ENCODE assay signal across 23 cellular contexts in the genomic region with DNA sequence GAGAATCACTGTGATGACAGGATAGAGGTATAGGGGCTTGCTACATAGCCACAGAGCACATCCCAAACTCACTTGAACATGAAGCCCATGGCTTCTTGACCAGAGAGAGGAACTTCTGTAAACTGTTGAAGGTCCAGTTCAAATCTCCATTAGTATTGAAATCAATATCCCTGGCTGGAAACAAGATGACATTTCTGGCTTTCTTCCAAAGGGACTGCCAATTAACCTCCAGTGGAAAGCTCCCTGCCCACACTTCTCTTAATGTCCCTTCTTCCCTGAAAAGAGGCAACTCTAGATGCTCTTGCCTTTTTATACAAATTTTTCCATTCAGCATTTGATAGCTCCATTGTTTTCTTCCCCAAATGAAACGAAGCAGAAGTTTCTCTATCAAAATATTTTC.
DNase-seq lines count a peak whose midpoint lies in the region; ATAC-seq, FAIRE-seq and TF ChIP-seq lines count a peak whose summit lies in the region.
"Had no signal": no experiment of that assay in that cellular context is flagged by ENCODE, and none has a peak within 500 bp of the region (broad histone marks: within the 10 kb centered on the region; RNA-seq: fewer than 3 reads in every experiment).

No MANE protein-coding gene starts in this region.

- peaks cover 14% of the 10 kb centered on the region for H3K4me1 ChIP-seq in Loucy (ENCODE audit: insufficient read depth, low read length, poor library complexity, severe bottlenecking)
- H3K4me1 ChIP-seq in CD8-positive, alpha-beta memory T cell (ENCODE audit: insufficient read depth, low read length): no peaks in the 10 kb centered on the region
- H3K4me1 ChIP-seq in naive thymus-derived CD4-positive, alpha-beta T cell (ENCODE audit: control insufficient read depth in 2 of 2, insufficient read depth in 2 of 2, low read length in 2 of 2): no peaks in the 10 kb centered on the region
- H3K4me1 ChIP-seq: A549 had no signal

- no peak for TF ChIP-seq EP300 in neural cell (conservative IDR thresholded peaks at IDR 0.05; ENCODE audit: poor library complexity, severe bottlenecking)

- H3K9me2 ChIP-seq in Loucy (replicated peaks; ENCODE audit: low read depth, low read length): no peaks in the 10 kb centered on the region
- H3K9me2 ChIP-seq in neural cell (ENCODE audit: insufficient read depth, low read length): no peaks in the 10 kb centered on the region
- H3K9me2 ChIP-seq: SK-N-SH had no signal

- H3K9me3 Mint-ChIP-seq in CD8-positive, alpha-beta memory T cell: peaks cover 0 to 2% (median 0%) of the 10 kb centered on the region in 5 donors
- peaks cover 0 to 10% (median 0%) of the 10 kb centered on the region in 11 donors for H3K9me3 Mint-ChIP-seq in naive thymus-derived CD4-positive, alpha-beta T cell

- no peak overlapping the region for H3K27ac Mint-ChIP-seq in CD8-positive, alpha-beta memory T cell
- H3K27ac Mint-ChIP-seq in naive thymus-derived CD4-positive, alpha-beta T cell: no peak overlapping the region

- POLR2A ChIA-PET in CD8-positive, alpha-beta memory T cell (lab: Charles Lee): no interaction called here
- POLR2A ChIA-PET in naive thymus-derived CD4-positive, alpha-beta T cell (lab: Charles Lee): no interaction called here

- H3K4me1 Mint-ChIP-seq in CD8-positive, alpha-beta memory T cell: no peaks in the 10 kb centered on the region
- H3K4me1 Mint-ChIP-seq in naive thymus-derived CD4-positive, alpha-beta T cell: peaks cover 0 to 8% (median 0%) of the 10 kb centered on the region in 7 donors

- H3K36me3 Mint-ChIP-seq in CD8-positive, alpha-beta memory T cell: no peaks in the 10 kb centered on the region
- H3K36me3 Mint-ChIP-seq in naive thymus-derived CD4-positive, alpha-beta T cell: no peaks in the 10 kb centered on the region

- H3K27me3 Mint-ChIP-seq in CD8-positive, alpha-beta memory T cell: peaks cover 2 to 8% of the 10 kb centered on the region in 2 donors
- peaks cover 0 to 3% (median 0%) of the 10 kb centered on the region in 5 donors for H3K27me3 Mint-ChIP-seq in naive thymus-derived CD4-positive, alpha-beta T cell

- TF ChIP-seq RAD21 in neural cell (conservative IDR thresholded peaks at IDR 0.05): no peak

- ATAC-seq in naive thymus-derived CD4-positive, alpha-beta T cell: no peak
- ATAC-seq: A549, PC-3 had no signal

- H3K27me3 ChIP-seq in Loucy (ENCODE audit: insufficient read depth, low read length, poor library complexity, severe bottlenecking) (no peaks in the 10 kb centered on the region), neural cell (ENCODE audit: insufficient read depth, low read depth, low read length) (no peaks in the 10 kb centered on the region)
- H3K27me3 ChIP-seq in CD8-positive, alpha-beta memory T cell (ENCODE audit: insufficient read depth, low read length, poor library complexity, severe bottlenecking): no peaks in the 10 kb centered on the region
- H3K27me3 ChIP-seq in naive thymus-derived CD4-positive, alpha-beta T cell (ENCODE audit: control insufficient read depth in 2 of 2, insufficient read depth in 2 of 2, low read length in 2 of 2): no peaks in the 10 kb centered on the region

- no peak overlapping the region for H3K4me3 Mint-ChIP-seq in CD8-positive, alpha-beta memory T cell
- no peak overlapping the region for H3K4me3 Mint-ChIP-seq in naive thymus-derived CD4-positive, alpha-beta T cell

- CTCF ChIA-PET in CD8-positive, alpha-beta memory T cell (lab: Charles Lee): no interaction called here
- CTCF ChIA-PET in naive thymus-derived CD4-positive, alpha-beta T cell (lab: Charles Lee): interaction anchor here (0.6 kb wide), 1 partner anchor 837 kb away, joined by 3 read pairs; no protein-coding TSS in a partner anchor

- H3K9me3 ChIP-seq in Loucy (ENCODE audit: insufficient read depth, low read depth, low read length) (no peaks in the 10 kb centered on the region), neural cell (ENCODE audit: low read length) (no peaks in the 10 kb centered on the region)
- H3K9me3 ChIP-seq in CD8-positive, alpha-beta memory T cell (ENCODE audit: low read length): no peaks in the 10 kb centered on the region
- no peaks in the 10 kb centered on the region for H3K9me3 ChIP-seq in naive thymus-derived CD4-positive, alpha-beta T cell (ENCODE audit: control insufficient read depth in 2 of 3, low read length in 3 of 3)
- H3K9me3 ChIP-seq: A549, SK-N-SH had no signal

- H3K9ac ChIP-seq in Loucy (ENCODE audit: low read depth, low read length, poor library complexity, severe bottlenecking): no peak overlapping the region
- H3K9ac ChIP-seq in neural cell (ENCODE audit: low read length): no peak overlapping the region
- H3K9ac ChIP-seq: BLaER1 treated with 17β-estradiol and CSF1 and Interleukin-3, amounts not matched to agents 10 nM and 100 nM; SK-N-SH had no signal

- H3F3A ChIP-seq in Loucy (ENCODE audit: low read depth): no peaks in the 10 kb centered on the region
- no peaks in the 10 kb centered on the region for H3F3A ChIP-seq in neural cell (ENCODE audit: insufficient read depth, low read length, poor library complexity, severe bottlenecking)

- H3K27ac ChIP-seq in neural cell (ENCODE audit: low read length): peak overlapping the region; percentile 37
- H3K27ac ChIP-seq in CD8-positive, alpha-beta memory T cell (ENCODE audit: low read depth, low read length): no peak overlapping the region
- no peak overlapping the region for H3K27ac ChIP-seq in naive thymus-derived CD4-positive, alpha-beta T cell (ENCODE audit: low read depth, low read length)
- H3K27ac ChIP-seq: A549; BLaER1 treated with 17β-estradiol and CSF1 and Interleukin-3, amounts not matched to agents 10 nM and 100 nM had no signal

- peak; percentile 72 for FAIRE-seq in endometrium (lab: Jason Lieb, UNC)
- FAIRE-seq: A549, D721Med, G401.6, H54 had no signal

- H3K79me2 ChIP-seq in Loucy (ENCODE audit: insufficient read depth, low read length): no peaks in the 10 kb centered on the region
- H3K79me2 ChIP-seq in neural cell (replicated peaks; ENCODE audit: insufficient read depth, low read length): no peaks in the 10 kb centered on the region

- H3K4me2 ChIP-seq in Loucy (ENCODE audit: low read depth, low read length, poor library complexity, severe bottlenecking): no peak overlapping the region
- no peak overlapping the region for H3K4me2 ChIP-seq in neural cell (ENCODE audit: low read length)
- H3K4me2 ChIP-seq: A549, SK-N-SH had no signal

- DNase-seq in NCI-H146 (lab: John Stamatoyannopoulos, UW): peak; percentile 0
- DNase-seq in NCI-H146 treated with DMSO at 0.1 percent for 48 hours (lab: John Stamatoyannopoulos, UW; ENCODE audit: unreplicated experiment): no peak
- no peak for DNase-seq in CD8-positive, alpha-beta memory T cell
- DNase-seq in naive thymus-derived CD4-positive, alpha-beta T cell: no peak
- no peak for DNase-seq in GM19238 (ENCODE audit: insufficient read length, low spot score)
- DNase-seq: KG1, MV-4-11, NCI-H1694, NCI-H2081 treated with DMSO at 0.1 percent for 48 hours, NCI-H226, NCI-H524, PC-3, RPMI8226, SHP77 treated with DMSO at 0.1 percent for 48 hours, SK-N-SH had no signal

- H3K4me3 ChIP-seq in Loucy (ENCODE audit: low read length, poor library complexity, severe bottlenecking) (no peak overlapping the region), neural cell (ENCODE audit: low read length) (no peak overlapping the region)
- no peak overlapping the region for H3K4me3 ChIP-seq in CD8-positive, alpha-beta memory T cell (ENCODE audit: low read length)
- H3K4me3 ChIP-seq in naive thymus-derived CD4-positive, alpha-beta T cell (ENCODE audit: low read length): no peak overlapping the region
- H3K4me3 ChIP-seq: A549; BLaER1 treated with 17β-estradiol and CSF1 and Interleukin-3, amounts not matched to agents 10 nM and 100 nM had no signal

- H2AFZ ChIP-seq in Loucy (ENCODE audit: low read length) (peak overlapping the region; percentile 37; the same call in 1 of the 2 replicates), neural cell (ENCODE audit: low read depth, low read length) (no peak overlapping the region)

- intact Hi-C loops in naive thymus-derived CD4-positive, alpha-beta T cell (cut with micrococcal nuclease): no loop called here

- no peak for TF ChIP-seq CTCF in Loucy (conservative IDR thresholded peaks at IDR 0.05; ENCODE audit: low read length)
- TF ChIP-seq CTCF in neural cell (IDR thresholded peaks at IDR 0.05; ENCODE audit: poor library complexity, severe bottlenecking): no peak

- H3K36me3 ChIP-seq in Loucy (ENCODE audit: insufficient read depth, low read length) (no peaks in the 10 kb centered on the region), neural cell (ENCODE audit: insufficient read depth, low read length) (no peaks in the 10 kb centered on the region)
- no peaks in the 10 kb centered on the region for H3K36me3 ChIP-seq in CD8-positive, alpha-beta memory T cell (ENCODE audit: insufficient read depth, low read length)
- no peaks in the 10 kb centered on the region for H3K36me3 ChIP-seq in naive thymus-derived CD4-positive, alpha-beta T cell (ENCODE audit: control insufficient read depth in 2 of 3, insufficient read depth in 3 of 3, low read length in 3 of 3)

- H4K20me1 ChIP-seq in Loucy (ENCODE audit: insufficient read depth, low read length, poor library complexity, severe bottlenecking) (no peaks in the 10 kb centered on the region), neural cell (ENCODE audit: insufficient read depth) (no peaks in the 10 kb centered on the region)
- H4K20me1 ChIP-seq: BLaER1 treated with 17β-estradiol and CSF1 and Interleukin-3, amounts not matched to agents 10 nM and 100 nM had no signal
